In the genomic region with DNA sequence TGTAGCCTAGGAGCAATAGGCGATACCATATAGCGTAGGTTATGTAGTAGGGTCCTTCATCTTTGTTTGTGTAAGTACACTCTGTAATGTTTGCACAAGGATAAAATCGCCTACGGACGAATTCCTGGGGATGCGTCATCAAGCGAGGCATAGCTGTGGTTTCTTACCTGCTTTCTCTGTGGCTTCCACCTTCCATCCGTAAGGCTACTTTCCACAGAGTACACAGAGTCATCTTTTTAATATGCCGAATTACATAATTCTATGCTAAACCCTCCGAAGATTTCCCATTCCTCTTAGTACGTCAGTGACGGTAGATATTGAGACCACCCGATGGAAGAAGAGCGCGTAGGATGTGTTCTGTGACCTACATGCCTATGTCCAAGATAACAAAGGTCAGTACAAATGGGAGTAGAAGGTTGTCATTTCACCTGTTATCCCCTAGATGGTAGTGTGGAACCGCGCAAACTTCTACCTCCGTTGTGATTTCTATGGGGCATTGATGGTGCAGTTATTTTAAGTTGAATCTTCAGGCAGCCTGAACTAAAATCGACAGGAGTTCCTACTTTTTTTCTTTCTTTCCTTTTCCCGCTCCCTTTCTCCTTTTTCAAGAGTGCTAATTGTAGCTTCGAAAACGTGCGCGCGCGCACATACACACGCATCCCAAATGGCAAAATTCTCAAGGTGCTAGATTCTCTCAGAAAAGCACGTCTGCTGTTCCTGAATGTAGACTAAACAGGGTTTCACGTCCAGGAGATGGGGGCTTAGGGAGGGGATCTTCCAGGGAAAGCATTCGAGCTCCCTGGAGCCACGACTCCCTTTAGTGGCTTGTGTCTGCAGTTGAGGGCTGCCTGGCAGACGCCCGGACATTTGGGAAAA, we compare ENCODE assay signal across 9 cellular contexts.
DNase-seq lines count a peak whose midpoint lies in the region; ATAC-seq and TF ChIP-seq lines count a peak whose summit lies in the region.
"Had no signal": no experiment of that assay in that cellular context is flagged by ENCODE, and none has a peak within 500 bp of the region (broad histone marks: within the 10 kb centered on the region; RNA-seq: fewer than 3 reads in every experiment).

No MANE protein-coding gene starts in this region.

- ATAC-seq in GM19463 (IDR thresholded peaks at IDR 0.05; ENCODE audit: unreplicated experiment) (peak; percentile 97), HG03439 (IDR thresholded peaks at IDR 0.05; ENCODE audit: unreplicated experiment) (peak; percentile 98), right lobe of liver (peak; percentile 97 to 100 (median 98)), natural killer cell (no peak)

- intact Hi-C loops in right lobe of liver (cut with DNase I) (no loop called here), natural killer cell (cut with micrococcal nuclease) (no loop called here)

- TF ChIP-seq CTCF in OCI-LY1 (IDR thresholded peaks at IDR 0.05; ENCODE audit: low read length) (peak; percentile 62), right lobe of liver (IDR thresholded peaks at IDR 0.05) (peak; percentile 69 to 85 (median 74)), natural killer cell (IDR thresholded peaks at IDR 0.05) (no peak)

- peaks cover 2% of the 10 kb centered on the region in 2 donors for H3K9me3 Mint-ChIP-seq in natural killer cell

- H3K36me3 Mint-ChIP-seq in natural killer cell, result no peaks in the 10 kb centered on the region

- H3K4me1 ChIP-seq in OCI-LY1 (ENCODE audit: insufficient read depth, low read length, severe bottlenecking) (no peaks in the 10 kb centered on the region), right lobe of liver (no peaks in the 10 kb centered on the region)
- H3K4me1 ChIP-seq: BLaER1 had no signal

- no peak overlapping the region for H3K4me3 ChIP-seq in OCI-LY1 (ENCODE audit: low read depth, low read length, poor library complexity, severe bottlenecking)
- no peak overlapping the region for H3K4me3 ChIP-seq in right lobe of liver
- H3K4me3 ChIP-seq: BLaER1 had no signal

- no peaks in the 10 kb centered on the region for H3F3A ChIP-seq in OCI-LY1 (ENCODE audit: insufficient read depth, low read length)

- H3K9ac ChIP-seq in OCI-LY1 (ENCODE audit: low read length), result no peak overlapping the region
- H3K9ac ChIP-seq: BLaER1 had no signal

- H3K4me3 Mint-ChIP-seq in natural killer cell, result no peak overlapping the region

- no peaks in the 10 kb centered on the region for H3K79me2 ChIP-seq in OCI-LY1 (ENCODE audit: insufficient read depth, low read length)

- H4K20me1 ChIP-seq in OCI-LY1 (ENCODE audit: insufficient read depth, low read length), result no peaks in the 10 kb centered on the region
- H4K20me1 ChIP-seq: BLaER1 had no signal

- no peaks in the 10 kb centered on the region for H3K4me1 Mint-ChIP-seq in natural killer cell

- 13% methylated on average over 32 of the region's 33 CpGs for WGBS in right lobe of liver (ENCODE audit: insufficient coverage, low coverage, low lambda C conversion rate, missing lambda C conversion rate)

- no peak overlapping the region for H3K27ac ChIP-seq in OCI-LY1 (ENCODE audit: low read depth, low read length, poor library complexity, severe bottlenecking)
- H3K27ac ChIP-seq in right lobe of liver, result no peak overlapping the region
- H3K27ac ChIP-seq: BLaER1 had no signal

- peak; percentile 37 for DNase-seq in DMS 273 (lab: John Stamatoyannopoulos, UW; ENCODE audit: unreplicated experiment)
- DNase-seq in DMS 273 treated with DMSO at 0.1 percent for 48 hours (lab: John Stamatoyannopoulos, UW), result no peak
- peak; percentile 46 for DNase-seq in dedifferentiated amniotic fluid mesenchymal stem cell (ENCODE audit: extremely low spot score)
- peak in 1 of 3 donors; percentile 51 for DNase-seq in right lobe of liver
- no peak for DNase-seq in natural killer cell

- no peak overlapping the region for H3K27ac Mint-ChIP-seq in natural killer cell

- no peaks in the 10 kb centered on the region for H3K9me2 ChIP-seq in OCI-LY1 (ENCODE audit: low read depth, low read length)

- no peak overlapping the region for H3K4me2 ChIP-seq in OCI-LY1 (ENCODE audit: low read length)
- H3K4me2 ChIP-seq: BLaER1 had no signal

- H3K9me3 ChIP-seq in OCI-LY1 (ENCODE audit: low read length) (no peaks in the 10 kb centered on the region), right lobe of liver (no peaks in the 10 kb centered on the region)
- H3K9me3 ChIP-seq: BLaER1 had no signal

- H2AFZ ChIP-seq in OCI-LY1 (ENCODE audit: low read length), result no peak overlapping the region

- no peaks in the 10 kb centered on the region for H3K27me3 ChIP-seq in OCI-LY1 (ENCODE audit: insufficient read depth, low read length)
- no peaks in the 10 kb centered on the region for H3K27me3 ChIP-seq in right lobe of liver
- H3K27me3 ChIP-seq: BLaER1 had no signal

- H3K27me3 Mint-ChIP-seq in natural killer cell (ENCODE audit: low read depth in 2 of 2), result no peaks in the 10 kb centered on the region

- no peak for TF ChIP-seq POLR2A in right lobe of liver (IDR thresholded peaks at IDR 0.05)

- H3K36me3 ChIP-seq in OCI-LY1 (ENCODE audit: insufficient read depth, low read length) (no peaks in the 10 kb centered on the region), right lobe of liver (no peaks in the 10 kb centered on the region)
- H3K36me3 ChIP-seq: BLaER1 had no signal

Comparison
In these comparisons a context has a peak if more than half of its experiments do, and no peak if none do; other contexts are left out.
1. DNase-seq: peak in DMS 273 (single experiment) and dedifferentiated amniotic fluid mesenchymal stem cell (single experiment); none in DMS 273 treated with DMSO at 0.1 percent for 48 hours (single experiment) and natural killer cell (single experiment).
2. ATAC-seq: peak in GM19463 (single experiment), HG03439 (single experiment) and right lobe of liver (4 of 4); none in natural killer cell (0 of 3).